ENCODE assay signal across 11 cellular contexts in the genomic region with DNA sequence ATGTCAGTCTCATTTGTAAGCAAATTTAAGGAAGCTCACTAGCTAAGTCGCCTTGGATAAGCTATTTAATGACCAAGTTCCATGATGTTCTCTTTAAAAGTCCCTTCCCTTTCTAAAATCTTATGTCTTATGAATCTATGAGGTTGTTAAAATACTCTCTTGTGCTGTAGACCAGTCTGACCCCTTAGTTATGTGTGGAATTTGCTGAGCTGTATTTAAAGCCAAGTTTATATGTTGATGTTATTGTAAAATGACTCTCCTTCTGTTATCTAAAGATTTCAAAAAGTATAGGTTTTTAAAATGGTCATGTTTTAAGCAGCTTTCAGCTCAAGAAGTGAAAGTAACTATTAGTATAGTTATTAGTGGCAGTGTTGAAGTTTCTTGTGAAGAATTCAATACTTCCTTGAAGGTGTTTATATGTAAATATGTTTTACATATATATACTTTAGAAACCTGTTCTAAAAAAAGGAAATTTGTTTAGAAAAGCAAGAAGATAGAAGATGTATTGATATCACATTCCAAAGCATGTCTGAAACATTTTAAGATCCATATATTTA.
DNase-seq lines count a peak whose midpoint lies in the region; ATAC-seq, FAIRE-seq and TF ChIP-seq lines count a peak whose summit lies in the region.
"Had no signal": no experiment of that assay in that cellular context is flagged by ENCODE, and none has a peak within 500 bp of the region (broad histone marks: within the 10 kb centered on the region; RNA-seq: fewer than 3 reads in every experiment).

No MANE protein-coding gene starts in this region.

- peaks cover 21% of the 10 kb centered on the region for H3K36me3 Mint-ChIP-seq in activated CD4-positive, alpha-beta memory T cell treated with anti-CD3 and anti-CD28 coated beads for 36 hours
- peaks cover 4 to 7% of the 10 kb centered on the region in 2 donors for H3K36me3 Mint-ChIP-seq in naive B cell

- no peaks in the 10 kb centered on the region for H3K27me3 Mint-ChIP-seq in activated CD4-positive, alpha-beta memory T cell treated with anti-CD3 and anti-CD28 coated beads for 36 hours
- H3K27me3 Mint-ChIP-seq in naive B cell = no peaks in the 10 kb centered on the region

- FAIRE-seq in GM12892 (lab: Jason Lieb, UNC) = peak; percentile 48

- ATAC-seq in naive B cell (ENCODE audit: low read depth in 2 of 2) (no peak), HG03039 (IDR thresholded peaks at IDR 0.05; ENCODE audit: unreplicated experiment) (no peak)

- CTCF ChIA-PET in activated CD4-positive, alpha-beta memory T cell treated with anti-CD3 and anti-CD28 coated beads for 36 hours (lab: Charles Lee) = interaction anchor here (0.8 to 1.9 kb wide), 5 partner anchors 11 to 79 kb away, joined by 3 to 8 read pairs (median 4); no protein-coding TSS in a partner anchor

- peak overlapping the region; percentile 79 for H3K27ac Mint-ChIP-seq in activated CD4-positive, alpha-beta memory T cell treated with anti-CD3 and anti-CD28 coated beads for 36 hours
- peak overlapping the region; percentile 50 to 94 (median 84) for H3K27ac Mint-ChIP-seq in naive B cell

- POLR2A ChIA-PET in activated CD4-positive, alpha-beta memory T cell treated with anti-CD3 and anti-CD28 coated beads for 36 hours (lab: Charles Lee) = interaction anchor here (0.6 to 1.6 kb wide), 5 partner anchors 9 to 103 kb away, joined by 3 to 4 read pairs (median 3); no protein-coding TSS in a partner anchor

- DNase-seq in GM12892 (ENCODE audit: insufficient read length) (no peak), HCEC 1CT (peak; percentile 15), naive B cell (no peak), medulla oblongata (ENCODE audit: extremely low spot score) (no peak), epidermal melanocyte (ENCODE audit: insufficient read length, low spot score) (no peak), ACHN (no peak)
- DNase-seq in activated CD4-positive, alpha-beta memory T cell treated with anti-CD3 and anti-CD28 coated beads for 36 hours = no peak
- DNase-seq: activated CD8-positive, alpha-beta memory T cell treated with anti-CD3 and anti-CD28 coated beads, Interleukin-2, amount 50 U/mL, for 48 hours; erythroblast; KBM-7 had no signal

- intact Hi-C loops in activated CD4-positive, alpha-beta memory T cell treated with anti-CD3 and anti-CD28 coated beads for 36 hours (cut with micrococcal nuclease) = loop anchor here (2.0 kb wide), 2 partner anchors 13 to 83 kb away; no protein-coding TSS in a partner anchor

- in situ Hi-C loops in ACHN (cut with HindIII; ENCODE audit: low pct_ligation_motif_present, low pct_unique_long_range_greater_than_20kb, low sequenced_read_pairs) = no loop called here

- H3K4me3 Mint-ChIP-seq in activated CD4-positive, alpha-beta memory T cell treated with anti-CD3 and anti-CD28 coated beads for 36 hours = no peak overlapping the region
- peak overlapping the region in 2 of 8 donors; percentile 5 to 6 for H3K4me3 Mint-ChIP-seq in naive B cell

- H3K9me3 Mint-ChIP-seq in activated CD4-positive, alpha-beta memory T cell treated with anti-CD3 and anti-CD28 coated beads for 36 hours = no peaks in the 10 kb centered on the region
- H3K9me3 Mint-ChIP-seq in naive B cell = no peaks in the 10 kb centered on the region

- no peak for TF ChIP-seq POLR2A in GM12892 (IDR thresholded peaks at IDR 0.05; ENCODE audit: low read depth, low read length)

- H3K4me1 Mint-ChIP-seq in activated CD4-positive, alpha-beta memory T cell treated with anti-CD3 and anti-CD28 coated beads for 36 hours (ENCODE audit: low read depth) = peaks cover 59% of the 10 kb centered on the region
- peaks cover 37 to 49% (median 42%) of the 10 kb centered on the region in 3 donors for H3K4me1 Mint-ChIP-seq in naive B cell
